In the genomic region with DNA sequence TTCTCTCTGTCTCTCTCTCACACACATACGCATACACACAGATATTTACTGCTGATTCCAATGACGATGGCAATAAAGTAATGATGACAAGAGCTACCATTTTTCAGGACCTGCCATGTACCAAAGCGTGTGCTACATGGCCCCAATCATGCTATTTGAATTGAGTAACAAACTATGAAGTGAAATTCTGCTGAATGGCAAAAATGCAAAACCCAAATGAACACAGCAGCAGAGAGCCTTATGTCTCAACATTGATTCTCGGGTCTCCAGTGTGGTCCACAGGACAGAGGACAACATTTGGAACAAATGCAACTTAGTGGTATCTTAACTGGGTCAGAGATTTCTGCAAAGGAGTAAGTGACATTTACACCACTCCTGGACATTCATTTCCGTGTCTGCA, we compare ENCODE assay signal across 24 cellular contexts.
DNase-seq lines count a peak whose midpoint lies in the region; ATAC-seq, FAIRE-seq and TF ChIP-seq lines count a peak whose summit lies in the region.
"Had no signal": no experiment of that assay in that cellular context is flagged by ENCODE, and none has a peak within 500 bp of the region (broad histone marks: within the 10 kb centered on the region; RNA-seq: fewer than 3 reads in every experiment).

No MANE protein-coding gene starts in this region.

- no peak for TF ChIP-seq CTCF in HepG2 (CRISPR knock-in tag; IDR thresholded peaks at IDR 0.05)
- no peak for TF ChIP-seq CTCF in right lobe of liver (IDR thresholded peaks at IDR 0.05)
- TF ChIP-seq CTCF in K562 (IDR thresholded peaks at IDR 0.05 in 2 of 3, conservative IDR thresholded peaks at IDR 0.05 in 1 of 3; ENCODE audit: insufficient read depth in 2 of 3, low read depth in 1 of 3, low read length in 3 of 3), result no peak

- DNase-seq in HepG2 (ENCODE audit: low spot score) (no peak), right lobe of liver (no peak), K562 (ENCODE audit: extremely low read depth in 1 of 4, low spot score in 3 of 4) (no peak), urothelium cell line (ENCODE audit: low spot score) (no peak), Karpas-422 (no peak)
- DNase-seq: ACHN; BE2C; C1 segment of cervical spinal cord; CD4-positive, alpha-beta memory T cell; CD4-positive, CD25-positive, alpha-beta regulatory T cell; CD8-positive, alpha-beta memory T cell; COR-L47; DMS 273 treated with DMSO at 0.1 percent for 48 hours; DMS153; DMS53; DMS79; DND-41; EL; GDM1 had no signal

- POLR2A ChIA-PET in HepG2 (lab: Yijun Ruan, JAX), result no interaction called here
- POLR2A ChIA-PET in K562 (lab: Yijun Ruan, JAX), result no interaction called here

- no peaks in the 10 kb centered on the region for H3K9me2 ChIP-seq in Karpas-422 (replicated peaks; ENCODE audit: insufficient read depth, low read length)

- H3K9me3 ChIP-seq in HepG2 (ENCODE audit: low read length) (no peaks in the 10 kb centered on the region), right lobe of liver (no peaks in the 10 kb centered on the region), K562 (replicated peaks; ENCODE audit: control insufficient read depth, insufficient read depth, low read depth, low read length) (no peaks in the 10 kb centered on the region), Karpas-422 (ENCODE audit: low read length) (no peaks in the 10 kb centered on the region)
- H3K9me3 ChIP-seq: BE2C, BLaER1 had no signal

- peaks cover 3% of the 10 kb centered on the region for H3K79me2 ChIP-seq in HepG2 (ENCODE audit: insufficient read depth, low read length)
- H3K79me2 ChIP-seq in K562 (ENCODE audit: control insufficient read depth, insufficient read depth, low read length), result no peaks in the 10 kb centered on the region
- no peaks in the 10 kb centered on the region for H3K79me2 ChIP-seq in Karpas-422 (ENCODE audit: low read length)

- BruUV-seq in HepG2 (replicated peaks; lab: Mats Ljungman, UMichigan), result no TSS peak
- no TSS peak for BruUV-seq in K562 (replicated peaks; lab: Mats Ljungman, UMichigan)

- no peaks in the 10 kb centered on the region for H3K9me1 ChIP-seq in K562 (ENCODE audit: control insufficient read depth, insufficient read depth, low read length)

- peaks cover 31% of the 10 kb centered on the region for H3K4me1 ChIP-seq in HepG2 (ENCODE audit: insufficient read depth, low read length)
- H3K4me1 ChIP-seq in right lobe of liver, result peaks cover 0 to 12% (median 3%) of the 10 kb centered on the region in 4 donors
- no peaks in the 10 kb centered on the region for H3K4me1 ChIP-seq in K562 (replicated peaks in 1 of 2; ENCODE audit: control insufficient read depth in 2 of 2, insufficient read depth in 2 of 2, low read length in 2 of 2)
- no peaks in the 10 kb centered on the region for H3K4me1 ChIP-seq in Karpas-422 (ENCODE audit: low read length)
- H3K4me1 ChIP-seq: BE2C, BLaER1 had no signal

- 89% methylated on average over 5 of the region's 5 CpGs for WGBS in HepG2 (ENCODE audit: low lambda C conversion rate)
- 98% methylated on average over 5 of the region's 5 CpGs for WGBS in right lobe of liver (ENCODE audit: insufficient coverage, low coverage, low lambda C conversion rate, missing lambda C conversion rate)
- WGBS in K562 (ENCODE audit: insufficient coverage, low coverage, missing lambda C conversion rate), result 4% methylated on average over 5 of the region's 5 CpGs

- no peak overlapping the region for H3K4me2 ChIP-seq in HepG2 (ENCODE audit: low read depth, low read length)
- H3K4me2 ChIP-seq in K562 (ENCODE audit: insufficient read depth, low read length), result no peak overlapping the region
- no peak overlapping the region for H3K4me2 ChIP-seq in Karpas-422 (ENCODE audit: low read depth, low read length, poor library complexity, severe bottlenecking)
- H3K4me2 ChIP-seq: BLaER1 had no signal

- no peak overlapping the region for H3K27ac ChIP-seq in HepG2 (ENCODE audit: extremely low read length, insufficient read depth, low read length)
- no peak overlapping the region for H3K27ac ChIP-seq in right lobe of liver
- H3K27ac ChIP-seq in K562 (ENCODE audit: extremely low read depth, low read depth, low read length), result no peak overlapping the region
- H3K27ac ChIP-seq in Karpas-422 (ENCODE audit: low read length), result no peak overlapping the region
- H3K27ac ChIP-seq: 22Rv1, BLaER1 had no signal

- TF ChIP-seq EP300 in HepG2 (IDR thresholded peaks at IDR 0.05; ENCODE audit: low read depth in 2 of 2, low read length in 2 of 2), result no peak
- no peak for TF ChIP-seq EP300 in HepG2 (CRISPR knock-in tag; IDR thresholded peaks at IDR 0.05; ENCODE audit: borderline replicate concordance)
- TF ChIP-seq EP300 in K562 (IDR thresholded peaks at IDR 0.05; ENCODE audit: low read length), result no peak

- ATAC-seq in HepG2, result no peak
- no peak for ATAC-seq in right lobe of liver
- ATAC-seq in K562, result no peak
- no peak for ATAC-seq in GM19467 (IDR thresholded peaks at IDR 0.05; ENCODE audit: unreplicated experiment)
- ATAC-seq: GM12878 had no signal

- H2AFZ ChIP-seq in HepG2 (ENCODE audit: low read length) (no peak overlapping the region), K562 (ENCODE audit: low read depth, low read length) (no peak overlapping the region), Karpas-422 (ENCODE audit: low read length) (no peak overlapping the region)

- no peak for TF ChIP-seq RAD21 in HepG2 (CRISPR knock-in tag; IDR thresholded peaks at IDR 0.05)
- no peak for TF ChIP-seq RAD21 in K562 (CRISPR knock-in tag; conservative IDR thresholded peaks at IDR 0.05 in 1 of 2, IDR thresholded peaks at IDR 0.05 in 1 of 2)

- H3K27me3 ChIP-seq in HepG2 (ENCODE audit: control insufficient read depth in 1 of 2, insufficient read depth in 2 of 2, low read length in 2 of 2) (no peaks in the 10 kb centered on the region), right lobe of liver (no peaks in the 10 kb centered on the region), K562 (ENCODE audit: control insufficient read depth in 2 of 2, insufficient read depth in 2 of 2, low read length in 2 of 2) (0 out of 5 replicates have a peak, but pooled peaks cover 0 to 2% of the 10 kb centered on the region in 2 experiments), Karpas-422 (ENCODE audit: low read length) (no peaks in the 10 kb centered on the region)
- H3K27me3 ChIP-seq: BE2C, BLaER1 had no signal

- FAIRE-seq in HepG2 (lab: Jason Lieb, UNC) (no peak), K562 (lab: Jason Lieb, UNC) (no peak), urothelium cell line (lab: Jason Lieb, UNC) (peak; percentile 23)
- FAIRE-seq: GM12878, GM18507 had no signal

- TF ChIP-seq POLR2A in HepG2 (IDR thresholded peaks at IDR 0.05; ENCODE audit: insufficient read depth in 1 of 2, low read depth in 2 of 2, low read length in 2 of 2) (no peak), right lobe of liver (IDR thresholded peaks at IDR 0.05) (no peak), K562 (conservative IDR thresholded peaks at IDR 0.05) (no peak)

- in situ Hi-C loops in HepG2 (cut with HindIII; ENCODE audit: extremely low pct_ligation_motif_present, low pct_unique_long_range_greater_than_20kb), result no loop called here
- in situ Hi-C loops in K562 (cut with MboI), result no loop called here

- CTCF ChIA-PET in HepG2 (lab: Yijun Ruan, JAX; ENCODE audit: low intra/inter-chr PET ratio, low total read pairs) (no interaction called here), K562 (lab: Yijun Ruan, JAX; ENCODE audit: low intra/inter-chr PET ratio) (no interaction called here)

- intact Hi-C loops in HepG2 (cut with micrococcal nuclease; ENCODE audit: unreplicated experiment), result no loop called here
- intact Hi-C loops in right lobe of liver (cut with DNase I), result no loop called here
- intact Hi-C loops in K562 (cut with micrococcal nuclease), result no loop called here

- H4K20me1 ChIP-seq in HepG2 (ENCODE audit: insufficient read depth, low read length), result no peaks in the 10 kb centered on the region
- H4K20me1 ChIP-seq in K562 (replicated peaks; ENCODE audit: control insufficient read depth, insufficient read depth, low read length), result no peaks in the 10 kb centered on the region
- no peaks in the 10 kb centered on the region for H4K20me1 ChIP-seq in Karpas-422 (ENCODE audit: insufficient read depth, low read depth, low read length)
- H4K20me1 ChIP-seq: BLaER1 had no signal

- no peak overlapping the region for H3K4me3 ChIP-seq in HepG2 (replicated peaks in 1 of 3; ENCODE audit: insufficient read depth in 1 of 3, low read depth in 2 of 3, low read length in 3 of 3)
- no peak overlapping the region for H3K4me3 ChIP-seq in right lobe of liver
- H3K4me3 ChIP-seq in K562, result no peak overlapping the region
- no peak overlapping the region for H3K4me3 ChIP-seq in Karpas-422 (ENCODE audit: low read length)
- H3K4me3 ChIP-seq: BLaER1, GM12878 had no signal

- H3K9ac ChIP-seq in HepG2 (ENCODE audit: insufficient read depth, low read depth, low read length), result no peak overlapping the region
- no peak overlapping the region for H3K9ac ChIP-seq in K562 (ENCODE audit: insufficient read depth in 1 of 2, low read depth in 2 of 2, low read length in 2 of 2)
- H3K9ac ChIP-seq in Karpas-422 (ENCODE audit: low read length), result no peak overlapping the region
- H3K9ac ChIP-seq: BLaER1 had no signal

- no peaks in the 10 kb centered on the region for H3K36me3 ChIP-seq in HepG2 (replicated peaks in 1 of 2; ENCODE audit: control insufficient read depth in 1 of 2, insufficient read depth in 2 of 2, low read length in 2 of 2)
- H3K36me3 ChIP-seq in right lobe of liver, result no peaks in the 10 kb centered on the region
- no peaks in the 10 kb centered on the region for H3K36me3 ChIP-seq in K562 (ENCODE audit: control insufficient read depth, insufficient read depth, low read length)
- H3K36me3 ChIP-seq in Karpas-422 (ENCODE audit: insufficient read depth, low read length), result no peaks in the 10 kb centered on the region
- H3K36me3 ChIP-seq: BE2C, BLaER1 had no signal

TF ChIP-seq in HepG2, 621 proteins besides CTCF, POLR2A, EP300 and RAD21 (continues in another document):
- peak; percentile 44 to 67; a peak in 3 of 4 replicates for TF ChIP-seq MAFK (conservative IDR thresholded peaks at IDR 0.05 in 1 of 2, IDR thresholded peaks at IDR 0.05 in 1 of 2; ENCODE audit: low read length in 2 of 2)

TF ChIP-seq in K562, 482 proteins besides CTCF, POLR2A, EP300 and RAD21:
- TF ChIP-seq, protein P1, sequence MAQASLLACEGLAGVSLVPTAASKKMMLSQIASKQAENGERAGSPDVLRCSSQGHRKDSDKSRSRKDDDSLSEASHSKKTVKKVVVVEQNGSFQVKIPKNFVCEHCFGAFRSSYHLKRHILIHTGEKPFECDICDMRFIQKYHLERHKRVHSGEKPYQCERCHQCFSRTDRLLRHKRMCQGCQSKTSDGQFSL (CRISPR knock-in tag; IDR thresholded peaks at IDR 0.05), result no peak
- TF ChIP-seq, protein P1 (tag; IDR thresholded peaks at IDR 0.05), result no peak
- TF ChIP-seq MAFG (tag; conservative IDR thresholded peaks at IDR 0.05) (0 out of 2 replicates have a peak, but pooled peaks have one; percentile 17), ZNF316 (IDR thresholded peaks at IDR 0.05) (peak; percentile 18; the same call in 1 of the 2 replicates)
